In genomic region chr6:75349262-75349984, GRCh38 we compare ENCODE assay signal across 9 cellular contexts.
DNase-seq lines count a peak whose midpoint lies in the region; ATAC-seq and TF ChIP-seq lines count a peak whose summit lies in the region.
"Had no signal": no experiment of that assay in that cellular context is flagged by ENCODE, and none has a peak within 500 bp of the region (broad histone marks: within the 10 kb centered on the region; RNA-seq: fewer than 3 reads in every experiment).

No MANE protein-coding gene starts in this region.

- TF ChIP-seq CTCF in foreskin keratinocyte (conservative IDR thresholded peaks at IDR 0.05): peak; percentile 13

- no peaks in the 10 kb centered on the region for H3K9me3 ChIP-seq in trophoblast cell (ENCODE audit: insufficient read depth, low read depth, low read length)

- H2AK5ac ChIP-seq in trophoblast cell (ENCODE audit: low read length): no peak overlapping the region

- H4K8ac ChIP-seq in trophoblast cell (ENCODE audit: low read depth, low read length): peak overlapping the region; percentile 61

- peaks cover 55% of the 10 kb centered on the region for H3K27me3 ChIP-seq in foreskin keratinocyte
- peaks cover 2% of the 10 kb centered on the region for H3K27me3 ChIP-seq in trophoblast cell (ENCODE audit: insufficient read depth, low read length)

- no peak for TF ChIP-seq POLR2A in GM18505 (IDR thresholded peaks at IDR 0.05; ENCODE audit: borderline replicate concordance, extremely low read depth, insufficient read depth, insufficient read length)

- no CpG with 5 or more reads among the region's 24 CpGs for WGBS in trophoblast cell (ENCODE audit: extremely low coverage, insufficient coverage, insufficient read length)

- no peaks in the 10 kb centered on the region for H3K4me1 ChIP-seq in foreskin keratinocyte
- peaks cover 4 to 7% of the 10 kb centered on the region in 2 experiments for H3K4me1 ChIP-seq in trophoblast cell (ENCODE audit: control insufficient read depth in 1 of 2, insufficient read depth in 2 of 2, low read length in 2 of 2)

- H3K23ac ChIP-seq in trophoblast cell (ENCODE audit: low read length): no peak overlapping the region

- H3K27ac ChIP-seq in foreskin keratinocyte: no peak overlapping the region
- peak overlapping the region; percentile 73 for H3K27ac ChIP-seq in trophoblast cell (ENCODE audit: low read depth, low read length)

- peak overlapping the region; percentile 42 for H3K14ac ChIP-seq in trophoblast cell (ENCODE audit: low read length)

- no peak overlapping the region for H4K12ac ChIP-seq in trophoblast cell (ENCODE audit: low read depth, low read length)

- no peaks in the 10 kb centered on the region for H3K79me1 ChIP-seq in trophoblast cell (ENCODE audit: low read length)

- H2BK12ac ChIP-seq in trophoblast cell (ENCODE audit: low read length): peak overlapping the region; percentile 32

- peak overlapping the region; percentile 84 for H3K4me2 ChIP-seq in trophoblast cell (ENCODE audit: low read length)

- no peak overlapping the region for H3K18ac ChIP-seq in trophoblast cell (ENCODE audit: low read length)

- H3K9ac ChIP-seq in trophoblast cell (ENCODE audit: low read length): peak overlapping the region; percentile 50

- no peak overlapping the region for H3K4ac ChIP-seq in trophoblast cell (ENCODE audit: low read depth, low read length)

- H3K79me2 ChIP-seq in trophoblast cell (ENCODE audit: control insufficient read depth, insufficient read depth, low read length, poor library complexity): no peaks in the 10 kb centered on the region

- no peaks in the 10 kb centered on the region for H3K36me3 ChIP-seq in trophoblast cell (ENCODE audit: control insufficient read depth in 1 of 2, insufficient read depth in 2 of 2, low read length in 2 of 2)

- ATAC-seq in foreskin keratinocyte (peak; percentile 59), HG03520 (IDR thresholded peaks at IDR 0.05; ENCODE audit: unreplicated experiment) (no peak), GM21515 (IDR thresholded peaks at IDR 0.05; ENCODE audit: unreplicated experiment) (no peak), GM18505 (IDR thresholded peaks at IDR 0.05; ENCODE audit: unreplicated experiment) (no peak)

- H2BK120ac ChIP-seq in trophoblast cell (ENCODE audit: insufficient read depth, low read length, poor library complexity): peak overlapping the region; percentile 59

- peak overlapping the region; percentile 31 for H2BK5ac ChIP-seq in trophoblast cell (ENCODE audit: low read depth, low read length, poor library complexity)

- peak overlapping the region; percentile 52 for H3K4me3 ChIP-seq in trophoblast cell (ENCODE audit: low read depth, low read length)

- peak; percentile 27 for DNase-seq in GM03348 (ENCODE audit: low spot score)
- peak; percentile 73 for DNase-seq in NCI-H82 (lab: John Stamatoyannopoulos, UW)
- DNase-seq in foreskin keratinocyte: no peak
- DNase-seq in trophoblast cell: peak in 1 of 2 donors; percentile 32
- no peak for DNase-seq in NCI-H524 treated with DMSO at 0.1 percent for 48 hours (lab: John Stamatoyannopoulos, UW)
- DNase-seq: activated T-cell treated with anti-CD3 and anti-CD28 coated beads, Interleukin-2, amount 50 U/mL, for 1 hour had no signal

- no peak overlapping the region for H2AFZ ChIP-seq in trophoblast cell (ENCODE audit: insufficient read depth, low read length, poor library complexity)

- peak overlapping the region; percentile 3 for H4K91ac ChIP-seq in trophoblast cell (ENCODE audit: low read depth, low read length)

Comparison
In these comparisons a context has a peak if more than half of its experiments do, and no peak if none do; other contexts are left out.
1. DNase-seq: peak in GM03348 (single experiment) and NCI-H82 (single experiment); none in foreskin keratinocyte (0 of 2) and NCI-H524 treated with DMSO at 0.1 percent for 48 hours (single experiment).